In genomic region chr2:113164234-113164929, GRCh38 we compare ENCODE assay signal across 17 cellular contexts. TPM values are rescaled to one million over a fixed set of nuclear protein-coding genes. Genes with fewer than 3 reads are reported as not detected.
DNase-seq lines count a peak whose midpoint lies in the region; FAIRE-seq and TF ChIP-seq lines count a peak whose summit lies in the region.
"Had no signal": no experiment of that assay in that cellular context is flagged by ENCODE, and none has a peak within 500 bp of the region (broad histone marks: within the 10 kb centered on the region; RNA-seq: fewer than 3 reads in every experiment).

No MANE protein-coding gene starts in this region.

- TF ChIP-seq CTCF in H1 (IDR thresholded peaks at IDR 0.05; ENCODE audit: control extremely low read depth in 1 of 3, insufficient read depth in 1 of 3, low read depth in 1 of 3, low read length in 3 of 3) (no peak), neural crest cell (conservative IDR thresholded peaks at IDR 0.05) (no peak)

- H4K91ac ChIP-seq in H1 (replicated peaks; ENCODE audit: insufficient read length, low read length) = no peak overlapping the region

- no peak overlapping the region for H3K4ac ChIP-seq in H1 (replicated peaks; ENCODE audit: insufficient read length, low read depth, low read length)

- H3K4me3 Mint-ChIP-seq in CD4-positive, alpha-beta memory T cell = no peak overlapping the region
- no peak overlapping the region for H3K4me3 Mint-ChIP-seq in neural crest cell
- H3K4me3 Mint-ChIP-seq: IgD-negative memory B cell, mesothelial cell of epicardium had no signal

- FAIRE-seq in H1 (lab: Jason Lieb, UNC) = no peak
- FAIRE-seq: astrocyte had no signal

- H3K79me1 ChIP-seq in H1 (ENCODE audit: low read depth, low read length) = no peaks in the 10 kb centered on the region

- no peak overlapping the region for H2BK120ac ChIP-seq in H1 (replicated peaks; ENCODE audit: low read depth, low read length)

- peaks cover 40% of the 10 kb centered on the region for H3K4me1 ChIP-seq in CD4-positive, alpha-beta memory T cell (ENCODE audit: insufficient read depth, low read length)
- peaks cover 0 to 4% (median 0%) of the 10 kb centered on the region in 4 experiments; a peak in 2 of 7 replicates for H3K4me1 ChIP-seq in H1 (replicated peaks in 1 of 4; ENCODE audit: control insufficient read depth in 3 of 4, insufficient read depth in 4 of 4, low read length in 3 of 4)
- H3K4me1 ChIP-seq: tibial artery had no signal

- H3K36me3 ChIP-seq in CD4-positive, alpha-beta memory T cell (ENCODE audit: insufficient read depth, low read length) = no peaks in the 10 kb centered on the region
- no peaks in the 10 kb centered on the region for H3K36me3 ChIP-seq in H1 (ENCODE audit: control insufficient read depth in 2 of 4, insufficient read depth in 4 of 4, low read length in 3 of 4)
- H3K36me3 ChIP-seq: tibial artery had no signal

- no peaks in the 10 kb centered on the region for H3K23me2 ChIP-seq in H1 (ENCODE audit: low read depth, low read length)

- peak overlapping the region; percentile 31; the same call in 1 of the 2 replicates for H2BK12ac ChIP-seq in H1 (ENCODE audit: low read depth, low read length)

- H2AFZ ChIP-seq in H1 (ENCODE audit: low read length) = no peak overlapping the region

- no peaks in the 10 kb centered on the region for H3K27me3 Mint-ChIP-seq in CD4-positive, alpha-beta memory T cell
- no peaks in the 10 kb centered on the region for H3K27me3 Mint-ChIP-seq in neural crest cell (ENCODE audit: low read depth)
- H3K27me3 Mint-ChIP-seq: IgD-negative memory B cell had no signal

- no peak for TF ChIP-seq RAD21 in H1 (IDR thresholded peaks at IDR 0.05 in 1 of 2, conservative IDR thresholded peaks at IDR 0.05 in 1 of 2; ENCODE audit: low read depth in 2 of 2, low read length in 2 of 2)

- peaks cover 0 to 2% (median 0%) of the 10 kb centered on the region in 8 donors for H3K9me3 Mint-ChIP-seq in CD4-positive, alpha-beta memory T cell
- H3K9me3 Mint-ChIP-seq in neural crest cell = no peaks in the 10 kb centered on the region
- H3K9me3 Mint-ChIP-seq: IgD-negative memory B cell, mesothelial cell of epicardium had no signal

- H3K9me3 ChIP-seq in CD4-positive, alpha-beta memory T cell (ENCODE audit: control insufficient read depth in 1 of 2, low read length in 2 of 2) = no peaks in the 10 kb centered on the region
- H3K9me3 ChIP-seq in H1 (ENCODE audit: insufficient read depth in 2 of 2, low read depth in 1 of 2, low read length in 1 of 2) = no peaks in the 10 kb centered on the region
- H3K9me3 ChIP-seq: tibial artery had no signal

- no peaks in the 10 kb centered on the region for H3K79me2 ChIP-seq in H1 (ENCODE audit: control insufficient read depth in 1 of 2, insufficient read depth in 2 of 2, low read length in 2 of 2)

- H3K56ac ChIP-seq in H1 (replicated peaks; ENCODE audit: insufficient read length, low read depth, low read length) = no peak overlapping the region

- H3K36me3 Mint-ChIP-seq in CD4-positive, alpha-beta memory T cell = no peaks in the 10 kb centered on the region
- H3K36me3 Mint-ChIP-seq in neural crest cell (ENCODE audit: low read depth) = no peaks in the 10 kb centered on the region
- H3K36me3 Mint-ChIP-seq: IgD-negative memory B cell, mesothelial cell of epicardium had no signal

- POLR2A ChIA-PET in CD4-positive, alpha-beta memory T cell (lab: Charles Lee; ENCODE audit: partially characterized antibody) = interaction anchor here (1.3 to 6.4 kb wide), 3 partner anchors 10 to 71 kb away, joined by 3 to 77 read pairs (median 4); partner anchors contain the start of gene PSD4
- POLR2A ChIA-PET in H1 (lab: Charles Lee; ENCODE audit: partially characterized antibody) = interaction anchor here (1.1 to 1.5 kb wide), 3 partner anchors 8 to 35 kb away, joined by 4 to 7 read pairs (median 4); partner anchors contain the start of gene PSD4

- no peak overlapping the region for H3K4me3 ChIP-seq in CD4-positive, alpha-beta memory T cell (ENCODE audit: low read length in 2 of 2)
- H3K4me3 ChIP-seq in H1 (ENCODE audit: extremely low read depth in 1 of 4, insufficient read depth in 2 of 4, low read depth in 3 of 4, low read length in 4 of 4) = no peak overlapping the region
- H3K4me3 ChIP-seq: tibial artery had no signal

- peaks cover 36 to 55% (median 47%) of the 10 kb centered on the region in 4 donors for H3K4me1 Mint-ChIP-seq in CD4-positive, alpha-beta memory T cell
- H3K4me1 Mint-ChIP-seq in neural crest cell = peaks cover 25% of the 10 kb centered on the region

- DNase-seq in CD4-positive, alpha-beta memory T cell = no peak
- DNase-seq in NCI-H1694 (lab: John Stamatoyannopoulos, UW) (peak; percentile 36), H1 (ENCODE audit: low read depth in 1 of 2, low spot score in 2 of 2) (peak in 1 of 2 experiments; percentile 35), neural crest cell (ENCODE audit: low read depth, low spot score) (no peak), Kasumi-1 (lab: John Stamatoyannopoulos, UW) (no peak), DMS79 treated with DMSO at 0.1 percent for 48 hours (lab: John Stamatoyannopoulos, UW) (no peak), NCI-H226 (no peak)
- DNase-seq: cortex of kidney; NK-92 treated with Interleukin-12 subunit alpha and Interleukin-12 subunit beta, amount 100 ng/mL, for 24 hours; occipital lobe; stimulated activated CD4-positive, alpha-beta T cell treated with anti-CD3 and anti-CD28 coated beads, Interleukin-4, amount 100 ng/mL, for 24 hours; stimulated activated CD8-positive, alpha-beta memory T cell treated with anti-CD3 and anti-CD28 coated beads, Interleukin-4, amount 100 ng/mL, for 48 hours had no signal

- H2AK5ac ChIP-seq in H1 (ENCODE audit: low read depth, low read length) = no peak overlapping the region; the same call in 1 of the 2 replicates

- 95% methylated on average over 11 of the region's 11 CpGs; no CpG with 5 or more reads in 1 of the 2 experiments for WGBS in H1 (ENCODE audit: extremely low coverage in 1 of 2, insufficient coverage in 1 of 2, insufficient read length in 1 of 2, insufficient replicate concordance in 2 of 2, low coverage in 1 of 2, low lambda C conversion rate in 2 of 2, missing lambda C conversion rate in 1 of 2), 2 experiments

- H3K4me2 ChIP-seq in H1 (ENCODE audit: insufficient read depth in 1 of 2, low read depth in 2 of 2, low read length in 2 of 2) = no peak overlapping the region

- no peak overlapping the region for H3K14ac ChIP-seq in H1 (ENCODE audit: insufficient read length)

- H3K23ac ChIP-seq in H1 (ENCODE audit: insufficient read length) = no peak overlapping the region

- no peak overlapping the region; a peak in 1 of 7 replicates for H3K9ac ChIP-seq in H1 (replicated peaks in 1 of 4; ENCODE audit: extremely low read depth in 1 of 4, low read depth in 3 of 4, low read length in 3 of 4)

- H3K27me3 ChIP-seq in CD4-positive, alpha-beta memory T cell (ENCODE audit: insufficient read depth, low read length) = no peaks in the 10 kb centered on the region
- peaks cover 0 to 4% (median 3%) of the 10 kb centered on the region in 4 experiments; a peak in 1 of 7 replicates for H3K27me3 ChIP-seq in H1 (replicated peaks in 1 of 4; ENCODE audit: control insufficient read depth in 3 of 4, extremely low read depth in 1 of 4, insufficient read depth in 3 of 4, low read length in 3 of 4)

- peak overlapping the region; percentile 23; the same call in 1 of the 2 replicates for H2BK15ac ChIP-seq in H1 (ENCODE audit: low read length)

- no peaks in the 10 kb centered on the region for H4K20me1 ChIP-seq in H1 (replicated peaks in 1 of 2; ENCODE audit: control insufficient read depth in 1 of 2, insufficient read depth in 2 of 2, low read length in 2 of 2)

- peak overlapping the region; percentile 20 to 88 (median 78) for H3K27ac Mint-ChIP-seq in CD4-positive, alpha-beta memory T cell
- H3K27ac Mint-ChIP-seq in neural crest cell (ENCODE audit: unreplicated experiment) = peak overlapping the region; percentile 9
- H3K27ac Mint-ChIP-seq: mesothelial cell of epicardium had no signal

- CTCF ChIA-PET in CD4-positive, alpha-beta memory T cell (lab: Charles Lee; ENCODE audit: partially characterized antibody) = interaction anchor here (0.9 to 8.1 kb wide), 6 partner anchors 10 to 85 kb away, joined by 3 to 82 read pairs (median 6); partner anchors contain the start of gene PSD4
- CTCF ChIA-PET in H1 (lab: Charles Lee; ENCODE audit: partially characterized antibody) = interaction anchor here (0.8 to 8.4 kb wide), 9 partner anchors 9 to 84 kb away, joined by 3 to 85 read pairs (median 7); partner anchors contain the start of gene PSD4

- H2BK5ac ChIP-seq in H1 (ENCODE audit: low read depth, low read length) = no peak overlapping the region

- H2BK20ac ChIP-seq in H1 (ENCODE audit: low read length) = no peak overlapping the region

- no peak for TF ChIP-seq POLR2A in H1 (IDR thresholded peaks at IDR 0.05; ENCODE audit: control extremely low read depth in 1 of 2, low read depth in 2 of 2, low read length in 2 of 2)

- intact Hi-C loops in CD4-positive, alpha-beta memory T cell (cut with micrococcal nuclease) = no loop called here

- H3K27ac ChIP-seq in CD4-positive, alpha-beta memory T cell (ENCODE audit: low read depth, low read length) = no peak overlapping the region
- no peak overlapping the region for H3K27ac ChIP-seq in H1 (ENCODE audit: low read depth, low read length)
- H3K27ac ChIP-seq: tibial artery had no signal

- H4K8ac ChIP-seq in H1 (ENCODE audit: extremely low read depth, insufficient read depth, low read length) = no peak overlapping the region

- TF ChIP-seq EP300 in H1 (IDR thresholded peaks at IDR 0.05; ENCODE audit: borderline replicate concordance in 1 of 2, low read depth in 2 of 2, low read length in 2 of 2) = no peak

- no peak overlapping the region for H4K5ac ChIP-seq in H1 (ENCODE audit: insufficient read length, low read depth, low read length)

- no peak overlapping the region for H3K18ac ChIP-seq in H1 (ENCODE audit: extremely low read depth, low read length)

RNA-seq across cellular contexts. Expression of gene PSD4, which starts 9.4 kb away (rescaled TPM):
- 100 to 1,000 TPM in 1 of 2 experiments, 10 to 100 TPM in 1; 100.0 to 101 TPM for total RNA-seq in CD4-positive, alpha-beta memory T cell
- 10 to 100 TPM; 11.9 to 32.8 TPM for polyA plus RNA-seq in CD4-positive, alpha-beta memory T cell
- total RNA-seq in H1 (2021; fragmentation: NEBNext Ultra II Directional; extraction: Animal tissue kit (Norgen Biotek cat#: 25700)) = 1.2 and 1.3 TPM in 2 replicates
- polyA plus RNA-seq in H1 (2011; rRNA removed) = 0.53 and 0.93 TPM in 2 replicates
- 0.69 TPM for polyA plus RNA-seq in H1 (2011; cell fraction: cytosol; rRNA removed)
- 2.1 TPM for polyA plus RNA-seq in H1 (2011; cell fraction: nucleus; rRNA removed)
- 0.57 to 1.2 TPM (median 0.92 TPM) in 4 replicates for polyA plus RNA-seq in H1 (2012, experiment 1 of 2)
- polyA plus RNA-seq in H1 (2012, experiment 2 of 2) = 0.73 TPM
- 0.71 TPM for polyA plus RNA-seq in H1 (2013, experiment 1 of 2)
- 0.50 TPM for polyA plus RNA-seq in H1 (2013, experiment 2 of 2)
- 0.41 and 1.4 TPM in 2 replicates for polyA minus RNA-seq in H1 (2011; rRNA and poly(A)+ RNA removed)
- not detected for polyA minus RNA-seq in H1 (2011; cell fraction: cytosol; rRNA and poly(A)+ RNA removed)
- polyA minus RNA-seq in H1 (2011; cell fraction: nucleus; rRNA and poly(A)+ RNA removed) = 0.70 TPM
- 2.4 and 2.9 TPM in 2 replicates for total RNA-seq in neural crest cell

RNA-seq across cellular contexts. Expression of gene IL1RN, which starts 37.0 kb away (rescaled TPM):
- total RNA-seq in CD4-positive, alpha-beta memory T cell = 1 to 10 TPM; 2.4 TPM
- polyA plus RNA-seq in CD4-positive, alpha-beta memory T cell = not detected
- not detected in 2 replicates for total RNA-seq in H1 (2021; fragmentation: NEBNext Ultra II Directional; extraction: Animal tissue kit (Norgen Biotek cat#: 25700))
- polyA plus RNA-seq in H1 (2011; rRNA removed) = not detected in 2 replicates
- not detected for polyA plus RNA-seq in H1 (2011; cell fraction: cytosol; rRNA removed)
- not detected for polyA plus RNA-seq in H1 (2011; cell fraction: nucleus; rRNA removed)
- polyA plus RNA-seq in H1 (2012, experiment 1 of 2) = not detected in 4 replicates
- polyA plus RNA-seq in H1 (2012, experiment 2 of 2) = not detected
- polyA plus RNA-seq in H1 (2013, experiment 1 of 2) = not detected
- not detected for polyA plus RNA-seq in H1 (2013, experiment 2 of 2)
- not detected in 2 replicates for polyA minus RNA-seq in H1 (2011; rRNA and poly(A)+ RNA removed)
- polyA minus RNA-seq in H1 (2011; cell fraction: cytosol; rRNA and poly(A)+ RNA removed) = not detected
- not detected for polyA minus RNA-seq in H1 (2011; cell fraction: nucleus; rRNA and poly(A)+ RNA removed)
- total RNA-seq in neural crest cell = not detected in 2 replicates
- total RNA-seq: astrocyte, mesothelial cell of epicardium, occipital lobe had no signal
- polyA plus RNA-seq: BJ, IgD-negative memory B cell had no signal

Comparison
In these comparisons a context has a peak if more than half of its experiments do, and no peak if none do; other contexts are left out.
1. RNA of gene PSD4, which starts 9.4 kb away (total RNA-seq): 100.0 to 101 TPM in CD4-positive, alpha-beta memory T cell; 2.4 to 2.9 TPM in neural crest cell and 1.2 to 1.3 TPM in H1; every median in the first group is over 10 times any median in the second.